In the genomic region with DNA sequence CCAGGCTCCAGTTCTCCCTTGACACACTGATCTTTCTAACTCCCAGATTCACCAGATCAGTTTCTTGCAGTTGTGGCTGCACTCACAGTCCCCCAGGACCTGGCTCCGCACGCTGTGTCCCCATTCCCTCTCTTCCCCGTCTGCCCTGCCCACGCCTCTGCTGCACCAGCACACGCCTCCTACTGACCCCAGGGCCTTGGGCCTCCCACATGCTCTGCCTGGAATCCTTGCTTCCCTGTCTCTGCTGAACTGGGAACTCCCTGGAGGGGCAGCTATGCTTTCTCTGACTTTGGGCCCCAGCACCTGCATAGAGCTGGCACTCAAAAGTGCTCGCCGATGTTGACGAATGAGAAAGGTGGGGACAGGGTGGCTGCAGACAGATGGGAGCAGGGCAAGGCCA, we compare ENCODE assay signal across 1 cellular context.
TF ChIP-seq lines count a peak whose summit lies in the region.

No MANE protein-coding gene starts in this region.

TF ChIP-seq in IMR-90, 13 proteins besides CTCF, POLR2A, EP300 and RAD21:
- TF ChIP-seq NFE2L2 (IDR thresholded peaks at IDR 0.05; ENCODE audit: low read depth, low read length) (no peak), MAZ (IDR thresholded peaks at IDR 0.05; ENCODE audit: borderline replicate concordance, low read depth, low read length) (no peak), BHLHE40 (IDR thresholded peaks at IDR 0.05; ENCODE audit: low read depth, low read length) (no peak), CEBPB (IDR thresholded peaks at IDR 0.05; ENCODE audit: low read depth, low read length) (no peak), RCOR1 (IDR thresholded peaks at IDR 0.05; ENCODE audit: insufficient replicate concordance, low read length) (no peak)
- TF ChIP-seq, protein P1, sequence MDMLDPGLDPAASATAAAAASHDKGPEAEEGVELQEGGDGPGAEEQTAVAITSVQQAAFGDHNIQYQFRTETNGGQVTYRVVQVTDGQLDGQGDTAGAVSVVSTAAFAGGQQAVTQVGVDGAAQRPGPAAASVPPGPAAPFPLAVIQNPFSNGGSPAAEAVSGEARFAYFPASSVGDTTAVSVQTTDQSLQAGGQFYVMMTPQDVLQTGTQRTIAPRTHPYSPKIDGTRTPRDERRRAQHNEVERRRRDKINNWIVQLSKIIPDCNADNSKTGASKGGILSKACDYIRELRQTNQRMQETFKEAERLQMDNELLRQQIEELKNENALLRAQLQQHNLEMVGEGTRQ (IDR thresholded peaks at IDR 0.05; ENCODE audit: low read depth, low read length), result no peak
- TF ChIP-seq, protein P2, sequence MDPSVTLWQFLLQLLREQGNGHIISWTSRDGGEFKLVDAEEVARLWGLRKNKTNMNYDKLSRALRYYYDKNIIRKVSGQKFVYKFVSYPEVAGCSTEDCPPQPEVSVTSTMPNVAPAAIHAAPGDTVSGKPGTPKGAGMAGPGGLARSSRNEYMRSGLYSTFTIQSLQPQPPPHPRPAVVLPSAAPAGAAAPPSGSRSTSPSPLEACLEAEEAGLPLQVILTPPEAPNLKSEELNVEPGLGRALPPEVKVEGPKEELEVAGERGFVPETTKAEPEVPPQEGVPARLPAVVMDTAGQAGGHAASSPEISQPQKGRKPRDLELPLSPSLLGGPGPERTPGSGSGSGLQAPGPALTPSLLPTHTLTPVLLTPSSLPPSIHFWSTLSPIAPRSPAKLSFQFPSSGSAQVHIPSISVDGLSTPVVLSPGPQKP (IDR thresholded peaks at IDR 0.05; ENCODE audit: borderline replicate concordance, low read depth, low read length), result no peak
